Comparison of ENCODE assay signal across 20 cellular contexts in the genomic region with DNA sequence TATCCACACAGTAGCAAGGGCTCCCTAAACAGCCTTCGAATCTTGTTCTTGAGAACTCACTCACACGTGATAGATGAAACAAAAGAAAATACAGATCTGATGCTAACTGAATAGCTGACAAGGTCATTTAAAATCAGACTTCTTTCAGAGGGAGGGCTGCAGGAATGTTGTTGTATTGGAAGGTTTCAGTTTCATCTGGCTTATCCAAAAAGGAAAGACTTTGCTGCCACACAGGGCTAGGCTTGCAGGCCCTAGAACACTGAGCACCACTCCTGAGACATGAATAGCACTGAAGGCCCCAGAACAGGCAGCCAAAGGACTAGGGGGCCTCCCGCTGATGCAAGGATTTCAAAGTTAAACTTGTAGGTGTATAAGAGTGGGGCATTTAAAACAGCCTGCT. TPM values are rescaled to one million over a fixed set of nuclear protein-coding genes. Genes with fewer than 3 reads are reported as not detected.
DNase-seq lines count a peak whose midpoint lies in the region; ATAC-seq, FAIRE-seq and TF ChIP-seq lines count a peak whose summit lies in the region.
"Had no signal": no experiment of that assay in that cellular context is flagged by ENCODE, and none has a peak within 500 bp of the region (broad histone marks: within the 10 kb centered on the region; RNA-seq: fewer than 3 reads in every experiment).

No MANE protein-coding gene starts in this region.

- no peaks in the 10 kb centered on the region; the same call in 1 of the 3 replicates for H3K9me3 ChIP-seq in GM12878 (replicated peaks; ENCODE audit: control insufficient read depth, insufficient read depth, low read length)
- no peaks in the 10 kb centered on the region for H3K9me3 ChIP-seq in mucosa of rectum (ENCODE audit: control insufficient read depth in 2 of 2, low read length in 2 of 2)
- H3K9me3 ChIP-seq in uterus, result no peaks in the 10 kb centered on the region
- H3K9me3 ChIP-seq: MG63, psoas muscle had no signal

- in situ Hi-C loops in GM12878 (cut with MboI), result no loop called here

- CTCF ChIA-PET in GM12878 (lab: Yijun Ruan, JAX), result interaction anchor here (1.4 to 2.2 kb wide), 2 partner anchors 12 to 14 kb away, joined by 5 to 6 read pairs; no protein-coding TSS in a partner anchor

- POLR2A ChIA-PET in GM12878 (lab: Charles Lee), result interaction anchor here (1.4 kb wide), 1 partner anchor 10 kb away, joined by 3 read pairs; no protein-coding TSS in a partner anchor

- BruUV-seq in GM12878 (replicated peaks; lab: Mats Ljungman, UMichigan), result no TSS peak

- peaks cover 43% of the 10 kb centered on the region for H3K4me1 Mint-ChIP-seq in activated naive CD8-positive, alpha-beta T cell treated with anti-CD3 and anti-CD28 coated beads, Interleukin-2, amount 50 U/mL, for 24 hours
- H3K4me1 Mint-ChIP-seq in activated naive CD8-positive, alpha-beta T cell treated with anti-CD3 and anti-CD28 coated beads for 36 hours, result peaks cover 23% of the 10 kb centered on the region

- H3K27ac Mint-ChIP-seq in activated naive CD8-positive, alpha-beta T cell treated with anti-CD3 and anti-CD28 coated beads, Interleukin-2, amount 50 U/mL, for 24 hours, result peak overlapping the region; percentile 50
- H3K27ac Mint-ChIP-seq in activated naive CD8-positive, alpha-beta T cell treated with anti-CD3 and anti-CD28 coated beads for 36 hours, result no peak overlapping the region
- H3K27ac Mint-ChIP-seq: activated naive CD8-positive, alpha-beta T cell treated with anti-CD3 and anti-CD28 coated beads, Interleukin-2, amount 10 ng/mL, durations not matched to agents 7 days and 5 days had no signal

- no peaks in the 10 kb centered on the region for H3K79me2 ChIP-seq in GM12878 (ENCODE audit: control insufficient read depth, insufficient read depth, low read length)

- peak overlapping the region; percentile 44 for H3K27ac ChIP-seq in GM12878 (ENCODE audit: control insufficient read depth, insufficient read depth)
- H3K27ac ChIP-seq in mucosa of rectum (ENCODE audit: low read depth in 2 of 2, low read length in 2 of 2), result peak overlapping the region; percentile 45 to 49
- H3K27ac ChIP-seq in uterus, result peak overlapping the region; percentile 47 to 60
- H3K27ac ChIP-seq: psoas muscle, WERI-Rb-1 had no signal

- H2AFZ ChIP-seq in GM12878 (ENCODE audit: control insufficient read depth, low read depth, low read length), result no peak overlapping the region

- H4K20me1 ChIP-seq in GM12878 (ENCODE audit: control insufficient read depth, insufficient read depth), result no peaks in the 10 kb centered on the region

- H3K36me3 ChIP-seq in GM12878 (ENCODE audit: control insufficient read depth in 2 of 2, insufficient read depth in 2 of 2, low read length in 1 of 2) (no peaks in the 10 kb centered on the region), mucosa of rectum (ENCODE audit: control insufficient read depth in 2 of 2, insufficient read depth in 2 of 2, low read length in 2 of 2) (no peaks in the 10 kb centered on the region), uterus (no peaks in the 10 kb centered on the region)
- H3K36me3 ChIP-seq: MG63, WERI-Rb-1 had no signal

- TF ChIP-seq CTCF in GM12878 (IDR thresholded peaks at IDR 0.05 in 2 of 3, conservative IDR thresholded peaks at IDR 0.05 in 1 of 3; ENCODE audit: control insufficient read depth in 2 of 3, extremely low read depth in 1 of 3, insufficient read depth in 1 of 3, low read depth in 3 of 3, low read length in 3 of 3) (no peak), uterus (IDR thresholded peaks at IDR 0.05) (no peak)

- H3K4me3 Mint-ChIP-seq in activated naive CD8-positive, alpha-beta T cell treated with anti-CD3 and anti-CD28 coated beads, Interleukin-2, amount 50 U/mL, for 24 hours, result peak overlapping the region; percentile 40
- H3K4me3 Mint-ChIP-seq in activated naive CD8-positive, alpha-beta T cell treated with anti-CD3 and anti-CD28 coated beads for 36 hours, result no peak overlapping the region
- H3K4me3 Mint-ChIP-seq: activated naive CD8-positive, alpha-beta T cell treated with anti-CD3 and anti-CD28 coated beads, Interleukin-2, amount 10 ng/mL, durations not matched to agents 7 days and 5 days had no signal

- peaks cover 30% of the 10 kb centered on the region for H3K4me1 ChIP-seq in GM12878 (ENCODE audit: control insufficient read depth, insufficient read depth, low read length)
- H3K4me1 ChIP-seq in mucosa of rectum (ENCODE audit: control insufficient read depth in 2 of 2, insufficient read depth in 2 of 2, low read length in 2 of 2), result peaks cover 5 to 6% of the 10 kb centered on the region in 2 donors
- H3K4me1 ChIP-seq in uterus, result peaks cover 0 to 4% of the 10 kb centered on the region in 2 donors
- H3K4me1 ChIP-seq: psoas muscle had no signal

- no peak for TF ChIP-seq RAD21 in GM12878 (IDR thresholded peaks at IDR 0.05; ENCODE audit: insufficient read depth, low read depth, low read length)

- RAD21 ChIA-PET in GM12878 (lab: Charles Lee; ENCODE audit: unreplicated experiment), result interaction anchor here (2.1 kb wide), 1 partner anchor 9 kb away, joined by 6 read pairs; no protein-coding TSS in a partner anchor

- no peaks in the 10 kb centered on the region for H3K9me3 Mint-ChIP-seq in activated naive CD8-positive, alpha-beta T cell treated with anti-CD3 and anti-CD28 coated beads, Interleukin-2, amount 50 U/mL, for 24 hours
- peaks cover 5% of the 10 kb centered on the region for H3K9me3 Mint-ChIP-seq in activated naive CD8-positive, alpha-beta T cell treated with anti-CD3 and anti-CD28 coated beads for 36 hours

- SMC1A ChIA-PET in GM12878 (lab: Charles Lee; ENCODE audit: uncharacterized antibody, unreplicated experiment), result interaction anchor here (1.0 to 1.2 kb wide), 3 partner anchors 11 to 19 kb away, joined by 3 to 7 read pairs (median 5); no protein-coding TSS in a partner anchor

- intact Hi-C loops in GM12878 (cut with micrococcal nuclease; ENCODE audit: unreplicated experiment) (no loop called here), uterus (cut with DNase I; ENCODE audit: low total_unique reads) (no loop called here)

- peak overlapping the region; percentile 12; the same call in 1 of the 2 replicates for H3K4me3 ChIP-seq in GM12878
- H3K4me3 ChIP-seq in mucosa of rectum (ENCODE audit: low read length in 2 of 2), result peak overlapping the region; percentile 8 to 11
- no peak overlapping the region for H3K4me3 ChIP-seq in uterus
- H3K4me3 ChIP-seq: MG63, psoas muscle had no signal

- no peak for DNase-seq in activated naive CD8-positive, alpha-beta T cell treated with anti-CD3 and anti-CD28 coated beads, Interleukin-2, amount 50 U/mL, for 24 hours
- no peak for DNase-seq in activated naive CD8-positive, alpha-beta T cell treated with anti-CD3 and anti-CD28 coated beads for 36 hours
- no peak for DNase-seq in GM12878 (ENCODE audit: low read depth, low spot score)
- DNase-seq in uterus, result no peak
- DNase-seq in NCI-H510A treated with DMSO at 0.1 percent for 48 hours (lab: John Stamatoyannopoulos, UW), result no peak
- no peak for DNase-seq in GM03348 (ENCODE audit: low spot score)
- DNase-seq: activated CD8-positive, alpha-beta memory T cell treated with anti-CD3 and anti-CD28 coated beads, Interleukin-2, amount 50 U/mL, for 48 hours; activated naive CD8-positive, alpha-beta T cell treated with anti-CD3 and anti-CD28 coated beads, Interleukin-2, amount 10 ng/mL, durations not matched to agents 7 days and 5 days; cortex of kidney; GF-D8; mesendoderm; MG63; NCI-H2107; psoas muscle; stimulated activated CD4-positive, alpha-beta T cell treated with anti-CD3 and anti-CD28 coated beads, Interleukin-4, amount 100 ng/mL, for 1 hour; stimulated activated naive CD4-positive, alpha-beta T cell; WERI-Rb-1 had no signal

- peak overlapping the region; percentile 75 for H3K4me2 ChIP-seq in GM12878 (ENCODE audit: control insufficient read depth, insufficient read depth)

- H3K27me3 ChIP-seq in GM12878 (replicated peaks in 1 of 2; ENCODE audit: control insufficient read depth in 2 of 2, insufficient read depth in 2 of 2, low read length in 1 of 2), result no peaks in the 10 kb centered on the region; a peak in 1 of 4 replicates
- H3K27me3 ChIP-seq in mucosa of rectum (ENCODE audit: control insufficient read depth in 2 of 2, insufficient read depth in 2 of 2, low read length in 2 of 2), result no peaks in the 10 kb centered on the region
- no peaks in the 10 kb centered on the region for H3K27me3 ChIP-seq in uterus
- H3K27me3 ChIP-seq: MG63 had no signal

- H3K36me3 Mint-ChIP-seq in activated naive CD8-positive, alpha-beta T cell treated with anti-CD3 and anti-CD28 coated beads, Interleukin-2, amount 50 U/mL, for 24 hours (ENCODE audit: low read depth), result peaks cover 6% of the 10 kb centered on the region
- H3K36me3 Mint-ChIP-seq in activated naive CD8-positive, alpha-beta T cell treated with anti-CD3 and anti-CD28 coated beads for 36 hours, result peaks cover 3% of the 10 kb centered on the region

- H3K9ac ChIP-seq in GM12878 (ENCODE audit: control insufficient read depth, insufficient read depth, low read length), result no peak overlapping the region
- H3K9ac ChIP-seq in mucosa of rectum (ENCODE audit: low read depth in 1 of 2, low read length in 2 of 2), result no peak overlapping the region

- no peak for FAIRE-seq in GM12878 (lab: Jason Lieb, UNC)

- 3% methylated on average over 3 of the region's 3 CpGs for WGBS in GM12878 (ENCODE audit: insufficient coverage, insufficient replicate concordance, low lambda C conversion rate, missing lambda C conversion rate)

- ATAC-seq in activated naive CD8-positive, alpha-beta T cell treated with anti-CD3 and anti-CD28 coated beads, Interleukin-2, amount 50 U/mL, for 24 hours, result no peak
- ATAC-seq in GM12878, result no peak
- ATAC-seq in GM18909 (IDR thresholded peaks at IDR 0.05; ENCODE audit: poor library complexity, unreplicated experiment), result no peak
- ATAC-seq: psoas muscle had no signal

- no peaks in the 10 kb centered on the region for H3K27me3 Mint-ChIP-seq in activated naive CD8-positive, alpha-beta T cell treated with anti-CD3 and anti-CD28 coated beads, Interleukin-2, amount 50 U/mL, for 24 hours
- no peaks in the 10 kb centered on the region for H3K27me3 Mint-ChIP-seq in activated naive CD8-positive, alpha-beta T cell treated with anti-CD3 and anti-CD28 coated beads for 36 hours
- H3K27me3 Mint-ChIP-seq: activated naive CD8-positive, alpha-beta T cell treated with anti-CD3 and anti-CD28 coated beads, Interleukin-2, amount 10 ng/mL, durations not matched to agents 7 days and 5 days had no signal

- TF ChIP-seq POLR2A in GM12878 (IDR thresholded peaks at IDR 0.05; ENCODE audit: low read depth, low read length), result no peak
- TF ChIP-seq POLR2A in uterus (IDR thresholded peaks at IDR 0.05), result no peak

- TF ChIP-seq EP300 in GM12878 (IDR thresholded peaks at IDR 0.05; ENCODE audit: borderline replicate concordance in 1 of 2, control insufficient read depth in 1 of 2, low read depth in 2 of 2, low read length in 2 of 2), result no peak

RNA-seq across cellular contexts. Expression of a gene that starts 3.1 kb away (rescaled TPM):
- total RNA-seq in activated naive CD8-positive, alpha-beta T cell treated with anti-CD3 and anti-CD28 coated beads for 36 hours, result under 1 TPM in 1 of 2 experiments, not detected in 1; 0.04 TPM
- total RNA-seq in GM12878 (2013; cell fraction: nucleolus; rRNA removed), result 3.3 and 4.7 TPM in 2 replicates
- total RNA-seq in GM12878 (2014; rRNA removed), result 6.2 and 6.3 TPM in 2 replicates
- total RNA-seq in GM12878 (2014; rRNA removed; fragmentation: Illumina TruSeq; extraction: Trizol), result 7.0 and 7.1 TPM in 2 replicates
- 5.4 TPM in 2 replicates for total RNA-seq in GM12878 (2021)
- 4.9 TPM for polyA plus RNA-seq in GM12878 (2011; ENCODE audit: low read depth)
- 0.14 and 0.22 TPM in 2 replicates for polyA plus RNA-seq in GM12878 (2011; rRNA removed)
- polyA plus RNA-seq in GM12878 (2011; cell fraction: cytosol; rRNA removed), result 0.18 and 0.19 TPM in 2 replicates
- 0.07 TPM in 2 replicates for polyA plus RNA-seq in GM12878 (2011; cell fraction: nucleus; rRNA removed)
- 4.3 TPM in 2 replicates for polyA plus RNA-seq in GM12878 (2012)
- 9.7 and 11.3 TPM in 2 replicates for polyA plus RNA-seq in GM12878 (2014; fragmentation: Illumina TruSeq; extraction: Trizol)
- polyA plus RNA-seq in GM12878 (2014; fragmentation: Nextera tagmentation; extraction: Ambion mirVana), result 1 to 10 TPM in 1 of 2 experiments, under 1 TPM in 1; 0.71 to 1.2 TPM
- 4.3 and 4.4 TPM in 2 replicates for polyA plus RNA-seq in GM12878 (2014; rRNA removed)
- 1 to 10 TPM; 1.1 to 1.5 TPM for polyA plus RNA-seq in GM12878 (2016; fragmentation: Nextera tagmentation; extraction: Ambion mirVana)
- 0.10 and 0.22 TPM in 2 replicates for polyA minus RNA-seq in GM12878 (2011; rRNA and poly(A)+ RNA removed)
- not detected in 2 replicates for polyA minus RNA-seq in GM12878 (2011; cell fraction: cytosol; rRNA and poly(A)+ RNA removed)
- 0.12 and 0.19 TPM in 2 replicates for polyA minus RNA-seq in GM12878 (2011; cell fraction: nucleus; rRNA and poly(A)+ RNA removed)
- under 1 TPM in 3 of 4 donors, not detected in 1; 0.37 to 0.83 (median 0.59) TPM for total RNA-seq in uterus
- total RNA-seq: HT-29 had no signal

Comparison
In these comparisons a context has a peak if more than half of its experiments do, and no peak if none do; other contexts are left out.
1. H3K4me3 ChIP-seq: peak in GM12878 (single experiment) and mucosa of rectum (2 of 2); none in uterus (0 of 2).
2. Peak in every context shown above with its lines, with median percentiles within 50 percentile points of each other: H3K27ac ChIP-seq.